ENCODE assay signal across 17 cellular contexts in genomic region chr3:195820901-195821300, GRCh38. TPM values are rescaled to one million over a fixed set of nuclear protein-coding genes. Genes with fewer than 3 reads are reported as not detected.
DNase-seq lines count a peak whose midpoint lies in the region; ATAC-seq, FAIRE-seq and TF ChIP-seq lines count a peak whose summit lies in the region.
"Had no signal": no experiment of that assay in that cellular context is flagged by ENCODE, and none has a peak within 500 bp of the region (broad histone marks: within the 10 kb centered on the region; RNA-seq: fewer than 3 reads in every experiment).

No MANE protein-coding gene starts in this region.

- no peaks in the 10 kb centered on the region for H3K4me1 Mint-ChIP-seq in stimulated activated memory B cell treated with anti-CD40 and anti-IgM and Interleukin-4, amounts not matched to agents 10 μg/mL and 1 μg/mL and 100 μg/mL, for 72 hours
- H3K4me1 Mint-ChIP-seq: B cell had no signal

- H2BK5ac ChIP-seq in H1 (ENCODE audit: low read depth, low read length) = no peak overlapping the region

- 0 out of 2 replicates have a peak, but pooled peaks cover 5% of the 10 kb centered on the region for H3K36me3 ChIP-seq in PC-9 (ENCODE audit: low read depth)
- no peaks in the 10 kb centered on the region for H3K36me3 ChIP-seq in H1 (ENCODE audit: control insufficient read depth in 2 of 4, insufficient read depth in 4 of 4, low read length in 3 of 4)
- H3K36me3 ChIP-seq in kidney (ENCODE audit: control insufficient read depth in 1 of 2, insufficient read depth in 2 of 2, low read length in 2 of 2) = no peaks in the 10 kb centered on the region

- 0 out of 2 replicates have a peak overlapping the region, but pooled peaks have one; percentile 32 for H2BK20ac ChIP-seq in H1 (ENCODE audit: low read length)

- no peak overlapping the region for H4K91ac ChIP-seq in H1 (replicated peaks; ENCODE audit: insufficient read length, low read length)

- POLR2A ChIA-PET in PC-9 (lab: Charles Lee; ENCODE audit: unreplicated experiment) (interaction anchor here (0.7 to 1.2 kb wide), 2 partner anchors 11 to 118 kb away, joined by 8 read pairs; no protein-coding TSS in a partner anchor), H1 (lab: Charles Lee; ENCODE audit: partially characterized antibody) (interaction anchor here (1.5 kb wide), 1 partner anchor 11 kb away, joined by 5 read pairs; no protein-coding TSS in a partner anchor)

- H3K9ac ChIP-seq in H1 (replicated peaks in 1 of 4; ENCODE audit: extremely low read depth in 1 of 4, low read depth in 3 of 4, low read length in 3 of 4) = no peak overlapping the region
- no peak overlapping the region for H3K9ac ChIP-seq in kidney (ENCODE audit: low read length in 2 of 2)
- H3K9ac ChIP-seq: GM23248 had no signal

- CTCF ChIA-PET in PC-9 (lab: Charles Lee) (no interaction called here), H1 (lab: Charles Lee; ENCODE audit: partially characterized antibody) (interaction anchor here (1.1 to 2.8 kb wide), 3 partner anchors 10 to 50 kb away, joined by 3 to 18 read pairs (median 4); no protein-coding TSS in a partner anchor)

- H3K9me3 Mint-ChIP-seq in stimulated activated memory B cell treated with anti-CD40 and anti-IgM and Interleukin-4, amounts not matched to agents 10 μg/mL and 1 μg/mL and 100 μg/mL, for 72 hours = no peaks in the 10 kb centered on the region
- H3K9me3 Mint-ChIP-seq: CD4-positive, alpha-beta T cell had no signal

- H3K79me1 ChIP-seq in H1 (ENCODE audit: low read depth, low read length) = no peaks in the 10 kb centered on the region

- H3K4ac ChIP-seq in H1 (replicated peaks; ENCODE audit: insufficient read length, low read depth, low read length) = no peak overlapping the region

- no peak overlapping the region for H2BK120ac ChIP-seq in H1 (replicated peaks; ENCODE audit: low read depth, low read length)

- H3K27ac Mint-ChIP-seq in stimulated activated memory B cell treated with anti-CD40 and anti-IgM and Interleukin-4, amounts not matched to agents 10 μg/mL and 1 μg/mL and 100 μg/mL, for 72 hours = no peak overlapping the region
- H3K27ac Mint-ChIP-seq: B cell; CD4-positive, alpha-beta T cell had no signal

- H2BK15ac ChIP-seq in H1 (ENCODE audit: low read length) = peak overlapping the region; percentile 61; the same call in 1 of the 2 replicates

- intact Hi-C loops in PC-9 (cut with micrococcal nuclease; ENCODE audit: unreplicated experiment) (loop anchor here (1.0 to 2.0 kb wide), 4 partner anchors 17 to 123 kb away; partner anchors contain the start of gene MUC20), kidney (cut with DNase I) (no loop called here)

- WGBS in H1 (ENCODE audit: extremely low coverage in 1 of 2, insufficient coverage in 1 of 2, insufficient read length in 1 of 2, insufficient replicate concordance in 2 of 2, low coverage in 1 of 2, low lambda C conversion rate in 2 of 2, missing lambda C conversion rate in 1 of 2), 2 experiments = 89% methylated on average over 5 of the region's 5 CpGs; no CpG with 5 or more reads in 1 of the 2 experiments

- no peak for TF ChIP-seq POLR2A in H1 (IDR thresholded peaks at IDR 0.05; ENCODE audit: control extremely low read depth in 1 of 2, low read depth in 2 of 2, low read length in 2 of 2)

- H3K27me3 ChIP-seq in PC-9 (ENCODE audit: insufficient read depth, low read depth) = no peaks in the 10 kb centered on the region
- H3K27me3 ChIP-seq in H1 (replicated peaks in 1 of 4; ENCODE audit: control insufficient read depth in 3 of 4, extremely low read depth in 1 of 4, insufficient read depth in 3 of 4, low read length in 3 of 4) = no peaks in the 10 kb centered on the region

- peaks cover 54% of the 10 kb centered on the region for H3F3A ChIP-seq in PC-9 (ENCODE audit: insufficient read depth, low read depth)

- no peaks in the 10 kb centered on the region for H3K23me2 ChIP-seq in H1 (ENCODE audit: low read depth, low read length)

- H4K8ac ChIP-seq in H1 (ENCODE audit: extremely low read depth, insufficient read depth, low read length) = no peak overlapping the region

- H2AK5ac ChIP-seq in H1 (ENCODE audit: low read depth, low read length) = no peak overlapping the region

- H3K36me3 Mint-ChIP-seq in stimulated activated memory B cell treated with anti-CD40 and anti-IgM and Interleukin-4, amounts not matched to agents 10 μg/mL and 1 μg/mL and 100 μg/mL, for 72 hours = no peaks in the 10 kb centered on the region

- H3K4me2 ChIP-seq in PC-9 = peak overlapping the region; percentile 89
- H3K4me2 ChIP-seq in H1 (ENCODE audit: insufficient read depth in 1 of 2, low read depth in 2 of 2, low read length in 2 of 2) = no peak overlapping the region

- H3K4me3 ChIP-seq in PC-9 (peak overlapping the region; percentile 69; the same call in 1 of the 2 replicates), H1 (ENCODE audit: extremely low read depth in 1 of 4, insufficient read depth in 2 of 4, low read depth in 3 of 4, low read length in 4 of 4) (no peak overlapping the region), kidney (ENCODE audit: low read length in 2 of 2) (no peak overlapping the region)
- H3K4me3 ChIP-seq: GM12878, GM23248 had no signal

- H3K9me2 ChIP-seq in PC-9 (ENCODE audit: insufficient read depth) = no peaks in the 10 kb centered on the region

- peaks cover 39% of the 10 kb centered on the region for H3K79me2 ChIP-seq in PC-9 (ENCODE audit: low read depth)
- no peaks in the 10 kb centered on the region for H3K79me2 ChIP-seq in H1 (ENCODE audit: control insufficient read depth in 1 of 2, insufficient read depth in 2 of 2, low read length in 2 of 2)

- TF ChIP-seq RAD21 in H1 (IDR thresholded peaks at IDR 0.05 in 1 of 2, conservative IDR thresholded peaks at IDR 0.05 in 1 of 2; ENCODE audit: low read depth in 2 of 2, low read length in 2 of 2) = no peak

- FAIRE-seq in H1 (lab: Jason Lieb, UNC) (no peak), kidney (lab: Jason Lieb, UNC) (no peak), frontal cortex (lab: Jason Lieb, UNC) (no peak)
- FAIRE-seq: A204.1, GM12878, GM18507, HepG2 had no signal

- H4K20me1 ChIP-seq in PC-9 (ENCODE audit: insufficient read depth) (no peaks in the 10 kb centered on the region), H1 (replicated peaks in 1 of 2; ENCODE audit: control insufficient read depth in 1 of 2, insufficient read depth in 2 of 2, low read length in 2 of 2) (no peaks in the 10 kb centered on the region)

- H4K5ac ChIP-seq in H1 (ENCODE audit: insufficient read length, low read depth, low read length) = no peak overlapping the region

- peak; percentile 43 for ATAC-seq in stimulated activated memory B cell treated with anti-CD40 and anti-IgM and Interleukin-4, amounts not matched to agents 10 μg/mL and 1 μg/mL and 100 μg/mL, for 72 hours
- ATAC-seq in HG03378 (IDR thresholded peaks at IDR 0.05; ENCODE audit: unreplicated experiment) = no peak
- ATAC-seq: GM12878, HepG2 had no signal

- no peak overlapping the region for H3K18ac ChIP-seq in H1 (ENCODE audit: extremely low read depth, low read length)

- peaks cover 76% of the 10 kb centered on the region for H3K27me3 Mint-ChIP-seq in stimulated activated memory B cell treated with anti-CD40 and anti-IgM and Interleukin-4, amounts not matched to agents 10 μg/mL and 1 μg/mL and 100 μg/mL, for 72 hours
- H3K27me3 Mint-ChIP-seq: CD4-positive, alpha-beta T cell had no signal

- H3K4me1 ChIP-seq in PC-9 (replicated peaks; ENCODE audit: insufficient read depth) = peaks cover 79% of the 10 kb centered on the region
- no peaks in the 10 kb centered on the region; a peak in 1 of 7 replicates for H3K4me1 ChIP-seq in H1 (replicated peaks in 1 of 4; ENCODE audit: control insufficient read depth in 3 of 4, insufficient read depth in 4 of 4, low read length in 3 of 4)
- no peaks in the 10 kb centered on the region for H3K4me1 ChIP-seq in kidney (ENCODE audit: control insufficient read depth in 1 of 2, insufficient read depth in 1 of 2, low read depth in 1 of 2, low read length in 2 of 2)

- no peak overlapping the region for H3K23ac ChIP-seq in H1 (ENCODE audit: insufficient read length)

- no peaks in the 10 kb centered on the region for H3K9me3 ChIP-seq in PC-9 (ENCODE audit: insufficient read depth, low read depth)
- no peaks in the 10 kb centered on the region for H3K9me3 ChIP-seq in H1 (ENCODE audit: insufficient read depth in 2 of 2, low read depth in 1 of 2, low read length in 1 of 2)
- no peaks in the 10 kb centered on the region for H3K9me3 ChIP-seq in kidney (ENCODE audit: control insufficient read depth in 1 of 2, low read length in 2 of 2)

- no peak overlapping the region for H3K4me3 Mint-ChIP-seq in stimulated activated memory B cell treated with anti-CD40 and anti-IgM and Interleukin-4, amounts not matched to agents 10 μg/mL and 1 μg/mL and 100 μg/mL, for 72 hours
- H3K4me3 Mint-ChIP-seq: B cell; CD4-positive, alpha-beta T cell had no signal

- no peak for DNase-seq in PC-9
- no peak for DNase-seq in H1 (ENCODE audit: low read depth in 1 of 2, low spot score in 2 of 2)
- peak; percentile 53 for DNase-seq in kidney
- DNase-seq in frontal cortex (ENCODE audit: low spot score in 2 of 2) = no peak
- no peak for DNase-seq in NCI-H2227 treated with DMSO at 0.1 percent for 48 hours (lab: John Stamatoyannopoulos, UW)
- DNase-seq: C1 segment of cervical spinal cord; CD4-positive, alpha-beta T cell; DMS79; GM23248; H7 had no signal

- TF ChIP-seq EP300 in H1 (IDR thresholded peaks at IDR 0.05; ENCODE audit: borderline replicate concordance in 1 of 2, low read depth in 2 of 2, low read length in 2 of 2) = no peak

- no peak overlapping the region for H3K56ac ChIP-seq in H1 (replicated peaks; ENCODE audit: insufficient read length, low read depth, low read length)

- TF ChIP-seq CTCF in PC-9 (conservative IDR thresholded peaks at IDR 0.05) (no peak), H1 (IDR thresholded peaks at IDR 0.05; ENCODE audit: control extremely low read depth in 1 of 3, insufficient read depth in 1 of 3, low read depth in 1 of 3, low read length in 3 of 3) (no peak), kidney (IDR thresholded peaks at IDR 0.05; ENCODE audit: borderline replicate concordance, extremely low read depth, insufficient read depth) (no peak)

- H3K14ac ChIP-seq in H1 (ENCODE audit: insufficient read length) = no peak overlapping the region

- H2AFZ ChIP-seq in PC-9 (no peak overlapping the region), H1 (ENCODE audit: low read length) (no peak overlapping the region)
- H2AFZ ChIP-seq: GM23248 had no signal

- peak overlapping the region; percentile 95 for H3K27ac ChIP-seq in PC-9
- H3K27ac ChIP-seq in H1 (ENCODE audit: low read depth, low read length) = no peak overlapping the region
- H3K27ac ChIP-seq in kidney (ENCODE audit: low read depth in 2 of 2, low read length in 2 of 2) = no peak overlapping the region
- H3K27ac ChIP-seq: GM23248 had no signal

- peak overlapping the region; percentile 50; the same call in 1 of the 2 replicates for H2BK12ac ChIP-seq in H1 (ENCODE audit: low read depth, low read length)

- no TSS peak for BruUV-seq in PC-9 (replicated peaks; lab: Mats Ljungman, UMichigan)

RNA-seq across cellular contexts. Expression of gene MUC4, which starts 9.2 kb away (rescaled TPM):
- total RNA-seq in PC-9 (2021) (63.7 and 84.4 TPM in 2 replicates), kidney (0.19 TPM), frontal cortex (0.41 TPM)
- 1.4 and 2.0 TPM in 2 replicates for total RNA-seq in H1 (2021; fragmentation: NEBNext Ultra II Directional; extraction: Animal tissue kit (Norgen Biotek cat#: 25700))
- polyA plus RNA-seq in H1 (2011; rRNA removed) (0.89 and 2.0 TPM in 2 replicates), kidney (ENCODE audit: insufficient read depth, low read depth, low replicate concordance) (not detected)
- polyA plus RNA-seq in H1 (2011; cell fraction: cytosol; rRNA removed) = 0.94 TPM
- polyA plus RNA-seq in H1 (2011; cell fraction: nucleus; rRNA removed) = 5.4 TPM
- 1.1 to 1.8 TPM (median 1.6 TPM) in 4 replicates for polyA plus RNA-seq in H1 (2012, experiment 1 of 2)
- 0.34 TPM for polyA plus RNA-seq in H1 (2012, experiment 2 of 2)
- polyA plus RNA-seq in H1 (2013, experiment 1 of 2) = 0.83 TPM
- polyA plus RNA-seq in H1 (2013, experiment 2 of 2) = 0.59 TPM
- polyA minus RNA-seq in H1 (2011; rRNA and poly(A)+ RNA removed) = 0.98 and 2.0 TPM in 2 replicates
- 1.0 TPM for polyA minus RNA-seq in H1 (2011; cell fraction: cytosol; rRNA and poly(A)+ RNA removed)
- polyA minus RNA-seq in H1 (2011; cell fraction: nucleus; rRNA and poly(A)+ RNA removed) = 2.8 TPM
- total RNA-seq: CD4-positive, alpha-beta T cell; GM23248; HepG2 had no signal
- polyA plus RNA-seq: GM23248, HepG2 had no signal

Comparison
In these comparisons a context has a peak if more than half of its experiments do, and no peak if none do; other contexts are left out.
1. RNA of gene MUC4, which starts 9.2 kb away (total RNA-seq): 63.7 to 84.4 TPM in PC-9; 1.4 to 2.0 TPM in H1, 0.41 TPM in frontal cortex (single experiment) and 0.19 TPM in kidney (single experiment); every median in the first group is over 10 times any median in the second.